In the genomic region with DNA sequence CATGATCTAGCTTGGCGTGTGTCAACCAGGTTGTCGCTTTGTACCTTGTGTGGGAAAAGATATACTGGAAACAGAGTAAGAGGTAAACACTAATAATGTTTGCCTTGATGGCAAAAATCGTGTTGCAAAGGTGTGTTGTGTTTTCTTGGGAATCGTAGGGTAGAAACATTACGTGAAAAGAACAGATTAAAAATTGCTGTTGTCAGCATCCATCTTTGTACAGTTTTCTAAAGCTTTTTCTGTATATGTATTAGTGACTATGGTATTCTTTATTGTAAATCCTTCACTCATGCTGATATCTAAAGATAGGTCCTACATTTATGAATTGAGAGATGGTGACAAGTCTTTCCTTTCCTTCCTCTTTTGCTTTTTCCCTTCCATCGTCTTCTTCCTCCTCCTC, we compare ENCODE assay signal across 20 cellular contexts.
A peak's percentile ranks its signal among the peaks of the same experiment; 100 is the strongest.
DNase-seq lines count a peak whose midpoint lies in the region; ATAC-seq, FAIRE-seq and TF ChIP-seq lines count a peak whose summit lies in the region.
"Had no signal": no experiment of that assay in that cellular context is flagged by ENCODE, and none has a peak within 500 bp of the region (broad histone marks: within the 10 kb centered on the region; RNA-seq: fewer than 3 reads in every experiment).

No MANE protein-coding gene starts in this region.

- no peaks in the 10 kb centered on the region for H3K4me1 ChIP-seq in A549

- ATAC-seq in A549 (no peak), T-helper 17 cell (no peak), HG02759 (IDR thresholded peaks at IDR 0.05; ENCODE audit: unreplicated experiment) (no peak)
- ATAC-seq in stimulated activated naive CD8-positive, alpha-beta T cell treated with anti-CD3 and anti-CD28 coated beads, Interleukin-15, Interleukin-2, amounts not matched to agents 100 U/mL and 50 U/mL, for 24 hours = no peak

- H3K4me3 Mint-ChIP-seq in T-helper 17 cell = no peak overlapping the region
- H3K4me3 Mint-ChIP-seq in mesothelial cell of epicardium = no peak overlapping the region
- no peak overlapping the region for H3K4me3 Mint-ChIP-seq in osteocyte (ENCODE audit: unreplicated experiment)
- H3K4me3 Mint-ChIP-seq: B cell; CD4-positive, alpha-beta T cell had no signal

- peaks cover 58% of the 10 kb centered on the region for H3K27me3 Mint-ChIP-seq in T-helper 17 cell
- no peaks in the 10 kb centered on the region for H3K27me3 Mint-ChIP-seq in mesothelial cell of epicardium (ENCODE audit: low read depth)
- H3K27me3 Mint-ChIP-seq in osteocyte (ENCODE audit: unreplicated experiment) = peaks cover 18% of the 10 kb centered on the region

- no peak for TF ChIP-seq EP300 in A549 (IDR thresholded peaks at IDR 0.05)

- FAIRE-seq in A549 (lab: Jason Lieb, UNC) = no peak
- FAIRE-seq: H1 had no signal

- no peaks in the 10 kb centered on the region for H3K9me3 Mint-ChIP-seq in mesothelial cell of epicardium
- H3K9me3 Mint-ChIP-seq in osteocyte (ENCODE audit: unreplicated experiment) = no peaks in the 10 kb centered on the region
- H3K9me3 Mint-ChIP-seq: CD4-positive, alpha-beta T cell had no signal

- H3K4me3 ChIP-seq in A549 = no peak overlapping the region

- no peak for TF ChIP-seq CTCF in A549 (IDR thresholded peaks at IDR 0.05)
- no peak for TF ChIP-seq CTCF in mesothelial cell of epicardium (IDR thresholded peaks at IDR 0.05; ENCODE audit: unreplicated experiment)
- no peak for TF ChIP-seq CTCF in osteocyte (IDR thresholded peaks at IDR 0.05)

- DNase-seq in A549 (ENCODE audit: low read depth in 1 of 2, low spot score in 1 of 2) (no peak), T-helper 17 cell (no peak), mesothelial cell of epicardium (ENCODE audit: low spot score in 2 of 2, unreplicated experiment in 2 of 2) (no peak), osteocyte (ENCODE audit: extremely low spot score, unreplicated experiment) (no peak), COLO829 (ENCODE audit: low spot score) (no peak), hepatic stellate cell (ENCODE audit: low spot score) (no peak)
- DNase-seq in stimulated activated naive CD8-positive, alpha-beta T cell treated with anti-CD3 and anti-CD28 coated beads, Interleukin-15, Interleukin-2, amounts not matched to agents 100 U/mL and 50 U/mL, for 24 hours = no peak
- DNase-seq: 8988T; CD4-positive, alpha-beta T cell; GF-D8; KBM-7; NCI-H1694 treated with DMSO at 0.1 percent for 48 hours; NCI-H2227 treated with DMSO at 0.1 percent for 48 hours; NCI-H510A treated with DMSO at 0.1 percent for 48 hours; NCI-H774; RPMI8226; SIG-M5 had no signal

- no peaks in the 10 kb centered on the region for H3K9me3 ChIP-seq in A549
- H3K9me3 ChIP-seq in T-helper 17 cell (ENCODE audit: control insufficient read depth, low read length, poor library complexity, severe bottlenecking) = no peaks in the 10 kb centered on the region

- H3K36me3 Mint-ChIP-seq in T-helper 17 cell (ENCODE audit: low read depth) (no peaks in the 10 kb centered on the region), mesothelial cell of epicardium (no peaks in the 10 kb centered on the region), osteocyte (ENCODE audit: unreplicated experiment) (no peaks in the 10 kb centered on the region)

- POLR2A ChIA-PET in A549 (lab: Yijun Ruan, JAX) = no interaction called here

- TF ChIP-seq POLR2A in A549 (IDR thresholded peaks at IDR 0.05; ENCODE audit: low read length) = no peak

- H3K27ac Mint-ChIP-seq in T-helper 17 cell (peak overlapping the region; percentile 2), mesothelial cell of epicardium (peak overlapping the region; percentile 94), osteocyte (ENCODE audit: unreplicated experiment) (peak overlapping the region; percentile 78)
- H3K27ac Mint-ChIP-seq: B cell; CD4-positive, alpha-beta T cell had no signal

- CTCF ChIA-PET in A549 (lab: Yijun Ruan, JAX) = no interaction called here

- H3K4me1 Mint-ChIP-seq in T-helper 17 cell = no peaks in the 10 kb centered on the region
- peaks cover 52% of the 10 kb centered on the region for H3K4me1 Mint-ChIP-seq in mesothelial cell of epicardium
- H3K4me1 Mint-ChIP-seq in osteocyte (ENCODE audit: unreplicated experiment) = peaks cover 26% of the 10 kb centered on the region
- H3K4me1 Mint-ChIP-seq: B cell had no signal

- H3K27ac ChIP-seq in A549 = no peak overlapping the region

- no peak overlapping the region for H3K4me2 ChIP-seq in A549

- WGBS in A549 (ENCODE audit: missing lambda C conversion rate) = 72% methylated on average over 6 of the region's 6 CpGs

- TF ChIP-seq RAD21 in A549 (conservative IDR thresholded peaks at IDR 0.05 in 1 of 2, IDR thresholded peaks at IDR 0.05 in 1 of 2) = no peak

TF ChIP-seq in A549, 52 proteins besides CTCF, POLR2A, EP300 and RAD21:
- TF ChIP-seq RFX5 (IDR thresholded peaks at IDR 0.05) = no peak
- peak; percentile 67 for TF ChIP-seq MAFK (IDR thresholded peaks at IDR 0.05; ENCODE audit: partially characterized antibody)
- no peak for TF ChIP-seq CHD2 (IDR thresholded peaks at IDR 0.05; ENCODE audit: low read length, partially characterized antibody)

Comparison
In these comparisons a context has a peak if more than half of its experiments do, and no peak if none do; other contexts are left out.
1. H3K27ac Mint-ChIP-seq: peak in every context shown above with its lines; median percentile 94 in mesothelial cell of epicardium; 78 in osteocyte; 2 in T-helper 17 cell.